In genomic region chr14:65168840-65169239, GRCh38 we compare ENCODE assay signal across 14 cellular contexts.
A peak's percentile ranks its signal among the peaks of the same experiment; 100 is the strongest.
DNase-seq lines count a peak whose midpoint lies in the region; ATAC-seq and TF ChIP-seq lines count a peak whose summit lies in the region.
"Had no signal": no experiment of that assay in that cellular context is flagged by ENCODE, and none has a peak within 500 bp of the region (broad histone marks: within the 10 kb centered on the region; RNA-seq: fewer than 3 reads in every experiment).

No MANE protein-coding gene starts in this region.

- 59% methylated on average over 3 of the region's 3 CpGs for WGBS in mesenchymal stem cell

- no peaks in the 10 kb centered on the region for H3K36me3 Mint-ChIP-seq in activated B cell treated with CpG ODN at 0.5 μM for 24 hours (ENCODE audit: low read depth)

- TF ChIP-seq CTCF in GM06990 (IDR thresholded peaks at IDR 0.05; ENCODE audit: insufficient read depth, low read length, poor library complexity, severe bottlenecking) (no peak), activated B cell treated with CpG ODN at 0.5 μM for 24 hours (IDR thresholded peaks at IDR 0.05) (no peak)

- no peak overlapping the region for H2BK15ac ChIP-seq in mesenchymal stem cell (ENCODE audit: low read depth, poor library complexity, severe bottlenecking)

- no peak overlapping the region for H2BK5ac ChIP-seq in mesenchymal stem cell (ENCODE audit: low read depth, low read length, poor library complexity, severe bottlenecking)

- H3K9me3 ChIP-seq in mesenchymal stem cell (ENCODE audit: control insufficient read depth, low read length): no peaks in the 10 kb centered on the region
- H3K9me3 ChIP-seq: spleen, uterus had no signal

- no peak overlapping the region for H2BK12ac ChIP-seq in mesenchymal stem cell (ENCODE audit: low read length in 2 of 2)

- H2AK5ac ChIP-seq in mesenchymal stem cell (ENCODE audit: low read length, severe bottlenecking): no peak overlapping the region

- H3K23ac ChIP-seq in mesenchymal stem cell (ENCODE audit: low read length in 2 of 2): no peak overlapping the region

- H3K36me3 ChIP-seq in GM06990 (ENCODE audit: control insufficient read depth, insufficient read depth, low read length) (no peaks in the 10 kb centered on the region), mesenchymal stem cell (ENCODE audit: control insufficient read depth in 1 of 2, insufficient read depth in 2 of 2, low read depth in 1 of 2, low read length in 2 of 2) (no peaks in the 10 kb centered on the region)
- H3K36me3 ChIP-seq: spleen, uterus had no signal

- no peak overlapping the region for H3K4me3 Mint-ChIP-seq in activated B cell treated with CpG ODN at 0.5 μM for 24 hours

- no peak overlapping the region for H2AFZ ChIP-seq in mesenchymal stem cell (ENCODE audit: low read depth, low read length)

- no peak overlapping the region for H3K27ac ChIP-seq in mesenchymal stem cell (ENCODE audit: low read length, poor library complexity, severe bottlenecking)
- H3K27ac ChIP-seq: uterus had no signal

- no peak overlapping the region for H3K4me3 ChIP-seq in GM06990 (replicated peaks; ENCODE audit: low read depth, low read length)
- peak overlapping the region in 1 of 2 experiments; percentile 30 for H3K4me3 ChIP-seq in mesenchymal stem cell (ENCODE audit: insufficient read depth in 1 of 2, low read depth in 1 of 2, low read length in 2 of 2)
- H3K4me3 ChIP-seq: spleen, uterus had no signal

- H3K4ac ChIP-seq in mesenchymal stem cell (ENCODE audit: low read depth in 1 of 2, low read length in 2 of 2): no peak overlapping the region

- H3K4me1 Mint-ChIP-seq in activated B cell treated with CpG ODN at 0.5 μM for 24 hours: peaks cover 59% of the 10 kb centered on the region

- H3K79me1 ChIP-seq in mesenchymal stem cell (replicated peaks; ENCODE audit: low read length, poor library complexity, severe bottlenecking): no peaks in the 10 kb centered on the region

- H3K18ac ChIP-seq in mesenchymal stem cell (ENCODE audit: low read depth in 1 of 2, low read length in 2 of 2): no peak overlapping the region

- intact Hi-C loops in activated B cell treated with CpG ODN at 0.5 μM for 24 hours (cut with micrococcal nuclease): loop anchor here (2.0 to 10.0 kb wide), 3 partner anchors 66 to 566 kb away; partner anchors contain the start of gene MAX

- H3K4me2 ChIP-seq in mesenchymal stem cell (ENCODE audit: low read length, poor library complexity, severe bottlenecking): no peak overlapping the region

- DNase-seq in GM06990 (ENCODE audit: extremely low read depth, insufficient read length) (peak; percentile 28), activated B cell treated with CpG ODN at 0.5 μM for 24 hours (no peak), mesenchymal stem cell (peak; percentile 50), activated gamma-delta T cell (lab: John Stamatoyannopoulos, UW) (no peak), NCI-H226 (no peak), SW480 (ENCODE audit: low spot score) (no peak)
- DNase-seq: activated CD4-positive, alpha-beta T cell treated with anti-CD3 and anti-CD28 coated beads for 48 hours; central memory CD4-positive, alpha-beta T cell; kidney glomerular epithelial cell; NCI-H510A; spleen; uterus had no signal

- POLR2A ChIA-PET in activated B cell treated with CpG ODN at 0.5 μM for 24 hours (lab: Charles Lee): interaction anchor here (0.6 to 5.2 kb wide), 22 partner anchors 9 to 246 kb away, joined by 3 to 171 read pairs (median 6); partner anchors contain the start of gene FUT8

- H3K27me3 ChIP-seq in GM06990 (replicated peaks; ENCODE audit: control insufficient read depth, insufficient read depth, low read length) (no peaks in the 10 kb centered on the region), mesenchymal stem cell (ENCODE audit: control insufficient read depth in 1 of 2, insufficient read depth in 1 of 2, low read length in 2 of 2) (no peaks in the 10 kb centered on the region)
- H3K27me3 ChIP-seq: uterus had no signal

- H3K27me3 Mint-ChIP-seq in activated B cell treated with CpG ODN at 0.5 μM for 24 hours: no peaks in the 10 kb centered on the region

- no peak overlapping the region for H4K8ac ChIP-seq in mesenchymal stem cell (ENCODE audit: low read length)

- peaks cover 5% of the 10 kb centered on the region for H3K4me1 ChIP-seq in mesenchymal stem cell (ENCODE audit: control insufficient read depth, insufficient read depth, low read depth, low read length)

- H3K9me3 Mint-ChIP-seq in activated B cell treated with CpG ODN at 0.5 μM for 24 hours: no peaks in the 10 kb centered on the region

- CTCF ChIA-PET in activated B cell treated with CpG ODN at 0.5 μM for 24 hours (lab: Charles Lee): interaction anchor here (0.6 to 10.9 kb wide), 17 partner anchors 36 to 791 kb away, joined by 3 to 171 read pairs (median 4); partner anchors contain the start of genes FNTB and FUT8

- peak; percentile 8 for ATAC-seq in HG03097 (IDR thresholded peaks at IDR 0.05; ENCODE audit: low FRiP score, unreplicated experiment)
- peak; percentile 25 for ATAC-seq in activated B cell treated with CpG ODN at 0.5 μM for 24 hours (ENCODE audit: low read depth)
- ATAC-seq in HG02798 (IDR thresholded peaks at IDR 0.05; ENCODE audit: poor library complexity, unreplicated experiment): no peak

- H3K27ac Mint-ChIP-seq in activated B cell treated with CpG ODN at 0.5 μM for 24 hours: peak overlapping the region; percentile 85

- H3K9ac ChIP-seq in mesenchymal stem cell (ENCODE audit: low read length): peak overlapping the region; percentile 88

- H2BK120ac ChIP-seq in mesenchymal stem cell (ENCODE audit: low read depth, low read length): no peak overlapping the region

- H4K91ac ChIP-seq in mesenchymal stem cell (ENCODE audit: low read length): no peak overlapping the region

- H3K14ac ChIP-seq in mesenchymal stem cell (ENCODE audit: low read length in 2 of 2): no peak overlapping the region

Comparison
In these comparisons a context has a peak if more than half of its experiments do, and no peak if none do; other contexts are left out.
1. DNase-seq: peak in GM06990 (single experiment) and mesenchymal stem cell (single experiment); none in activated B cell treated with CpG ODN at 0.5 μM for 24 hours (single experiment), activated gamma-delta T cell (single experiment), NCI-H226 (single experiment) and SW480 (single experiment).